Comparison of ENCODE assay signal across 8 cellular contexts in genomic region chr9:133125706-133126696, GRCh38. TPM values are rescaled to one million over a fixed set of nuclear protein-coding genes. Genes with fewer than 3 reads are reported as not detected.
DNase-seq lines count a peak whose midpoint lies in the region; ATAC-seq and TF ChIP-seq lines count a peak whose summit lies in the region.

No MANE protein-coding gene starts in this region.

- peaks cover 44% of the 10 kb centered on the region for H3K4me1 Mint-ChIP-seq in osteocyte (ENCODE audit: unreplicated experiment)

- H3K9me3 Mint-ChIP-seq in osteocyte (ENCODE audit: unreplicated experiment), result no peaks in the 10 kb centered on the region

- peak overlapping the region; percentile 62 for H3K27ac ChIP-seq in colonic mucosa

- in situ Hi-C loops in KBM-7 (cut with MboI; ENCODE audit: low pct_unique_long_range_greater_than_20kb, low sequenced_read_pairs), result no loop called here

- TF ChIP-seq CTCF in colonic mucosa (IDR thresholded peaks at IDR 0.05) (no peak), osteocyte (IDR thresholded peaks at IDR 0.05) (no peak)

- peak overlapping the region; percentile 74 for H3K27ac Mint-ChIP-seq in osteocyte (ENCODE audit: unreplicated experiment)

- DNase-seq in KBM-7 (peak; percentile 37), colonic mucosa (no peak), osteocyte (ENCODE audit: extremely low spot score, unreplicated experiment) (no peak), NCI-H2107 (lab: John Stamatoyannopoulos, UW) (no peak), GOT3 (lab: John Stamatoyannopoulos, UW) (no peak)

- peaks cover 5% of the 10 kb centered on the region for H3K36me3 Mint-ChIP-seq in osteocyte (ENCODE audit: unreplicated experiment)

- ATAC-seq in HG03196 (IDR thresholded peaks at IDR 0.05; ENCODE audit: unreplicated experiment), result no peak
- no peak for ATAC-seq in GM18870 (IDR thresholded peaks at IDR 0.05; ENCODE audit: unreplicated experiment)

- intact Hi-C loops in colonic mucosa (cut with DNase I), result no loop called here

- no peaks in the 10 kb centered on the region for H3K9me3 ChIP-seq in colonic mucosa

- peak overlapping the region; percentile 57 for H3K4me3 Mint-ChIP-seq in osteocyte (ENCODE audit: unreplicated experiment)

- H3K9ac ChIP-seq in colonic mucosa (ENCODE audit: low read depth in 2 of 2, low read length in 2 of 2), result peak overlapping the region; percentile 41 to 53

- H3K4me3 ChIP-seq in GM08714 (ENCODE audit: low read length) (peak overlapping the region; percentile 3; the same call in 1 of the 2 replicates), colonic mucosa (no peak overlapping the region)

- H3K4me1 ChIP-seq in colonic mucosa, result no peaks in the 10 kb centered on the region

- H3K27me3 Mint-ChIP-seq in osteocyte (ENCODE audit: unreplicated experiment), result no peaks in the 10 kb centered on the region

- H3K36me3 ChIP-seq in colonic mucosa, result no peaks in the 10 kb centered on the region

- no peaks in the 10 kb centered on the region for H3K27me3 ChIP-seq in colonic mucosa

RNA-seq across cellular contexts. Expression of gene RALGDS, which starts 5.0 kb away (rescaled TPM):
- 10 to 100 TPM; 24.2 to 39.7 TPM for total RNA-seq in colonic mucosa
- total RNA-seq in osteocyte, result 35.1 and 38.4 TPM in 2 replicates

RNA-seq across cellular contexts. Expression of gene GBGT1, which starts 37.7 kb away (rescaled TPM):
- 1 to 10 TPM; 4.6 to 4.8 TPM for total RNA-seq in colonic mucosa
- 3.1 and 4.1 TPM in 2 replicates for total RNA-seq in osteocyte
